ENCODE assay signal across 10 cellular contexts in genomic region chr14:68140801-68141200, GRCh38.
DNase-seq lines count a peak whose midpoint lies in the region; ATAC-seq and TF ChIP-seq lines count a peak whose summit lies in the region.
"Had no signal": no experiment of that assay in that cellular context is flagged by ENCODE, and none has a peak within 500 bp of the region (broad histone marks: within the 10 kb centered on the region; RNA-seq: fewer than 3 reads in every experiment).

No MANE protein-coding gene starts in this region.

- peaks cover 18 to 21% (median 18%) of the 10 kb centered on the region in 3 donors for H3K4me1 Mint-ChIP-seq in T-cell

- peak overlapping the region; percentile 89 for H2BK20ac ChIP-seq in IMR-90 (ENCODE audit: low read depth, low read length)

- H3K27me3 ChIP-seq in IMR-90 (ENCODE audit: control insufficient read depth, insufficient read depth, low read length): no peaks in the 10 kb centered on the region
- H3K27me3 ChIP-seq in mesenchymal stem cell (ENCODE audit: control insufficient read depth in 1 of 2, insufficient read depth in 1 of 2, low read length in 2 of 2): no peaks in the 10 kb centered on the region
- H3K27me3 ChIP-seq in subcutaneous abdominal adipose tissue (ENCODE audit: control insufficient read depth in 5 of 5, insufficient read depth in 4 of 5, low read length in 5 of 5): no peaks in the 10 kb centered on the region

- H3K9me3 ChIP-seq in IMR-90 (ENCODE audit: control insufficient read depth, insufficient read depth, low read length) (no peaks in the 10 kb centered on the region), mesenchymal stem cell (ENCODE audit: control insufficient read depth, low read length) (no peaks in the 10 kb centered on the region), subcutaneous abdominal adipose tissue (ENCODE audit: control insufficient read depth in 5 of 5, low read length in 5 of 5) (no peaks in the 10 kb centered on the region)

- BruUV-seq in IMR-90 (replicated peaks; lab: Mats Ljungman, UMichigan): no TSS peak

- dilution Hi-C loops in IMR-90 (cut with HindIII; ENCODE audit: low sequenced_read_pairs, unreplicated experiment): no loop called here

- H3K36me3 Mint-ChIP-seq in T-cell: peaks cover 1% of the 10 kb centered on the region

- H3K9me1 ChIP-seq in IMR-90 (ENCODE audit: insufficient read depth, low read length): peaks cover 10% of the 10 kb centered on the region

- H4K8ac ChIP-seq in IMR-90 (ENCODE audit: low read depth in 2 of 2, low read length in 2 of 2) (peak overlapping the region; percentile 17 to 91; a peak in 3 of 4 replicates), mesenchymal stem cell (ENCODE audit: low read length) (no peak overlapping the region)

- no peaks in the 10 kb centered on the region for H3K27me3 Mint-ChIP-seq in T-cell
- H3K27me3 Mint-ChIP-seq: stimulated activated naive CD8-positive, alpha-beta T cell treated with anti-CD3 and anti-CD28 coated beads, Interleukin-15, amount 100 ng/mL, for 72 hours had no signal

- ATAC-seq in IMR-90 (ENCODE audit: low read depth) (no peak), T-cell (replicated peaks in 1 of 4) (no peak), GM21526 (IDR thresholded peaks at IDR 0.05; ENCODE audit: low FRiP score, unreplicated experiment) (no peak), HG03521 (IDR thresholded peaks at IDR 0.05; ENCODE audit: unreplicated experiment) (no peak)
- ATAC-seq: stimulated activated naive CD8-positive, alpha-beta T cell treated with anti-CD3 and anti-CD28 coated beads, Interleukin-15, amount 100 ng/mL, for 72 hours had no signal

- H4K5ac ChIP-seq in IMR-90 (ENCODE audit: low read depth, low read length): peak overlapping the region; percentile 93; the same call in 1 of the 2 replicates

- H3K9me3 Mint-ChIP-seq in T-cell: peaks cover 0 to 2% (median 0%) of the 10 kb centered on the region in 3 donors

- no peak overlapping the region for H3K4me3 Mint-ChIP-seq in T-cell
- H3K4me3 Mint-ChIP-seq: stimulated activated naive CD8-positive, alpha-beta T cell treated with anti-CD3 and anti-CD28 coated beads, Interleukin-15, amount 100 ng/mL, for 72 hours had no signal

- no peak for TF ChIP-seq RAD21 in IMR-90 (IDR thresholded peaks at IDR 0.05; ENCODE audit: low read length)

- no peak overlapping the region; the same call in 1 of the 2 replicates for H3K4me2 ChIP-seq in IMR-90 (ENCODE audit: low read depth, low read length)
- H3K4me2 ChIP-seq in mesenchymal stem cell (ENCODE audit: low read length, poor library complexity, severe bottlenecking): no peak overlapping the region

- TF ChIP-seq CTCF in IMR-90 (conservative IDR thresholded peaks at IDR 0.05; ENCODE audit: low read depth, low read length): no peak

- in situ Hi-C loops in IMR-90 (cut with MboI; ENCODE audit: low sequenced_read_pairs): no loop called here

- no peak for TF ChIP-seq POLR2A in IMR-90 (IDR thresholded peaks at IDR 0.05; ENCODE audit: low read depth, low read length)

- H2AFZ ChIP-seq in IMR-90 (replicated peaks; ENCODE audit: low read length, poor library complexity): no peak overlapping the region
- no peak overlapping the region for H2AFZ ChIP-seq in mesenchymal stem cell (ENCODE audit: low read depth, low read length)

- peak overlapping the region; percentile 89 for H2BK120ac ChIP-seq in IMR-90 (ENCODE audit: low read depth, low read length)
- peak overlapping the region; percentile 57 for H2BK120ac ChIP-seq in mesenchymal stem cell (ENCODE audit: low read depth, low read length)

- H4K91ac ChIP-seq in IMR-90 (ENCODE audit: insufficient read depth, low read depth, low read length): peak overlapping the region; percentile 77; the same call in 1 of the 2 replicates
- no peak overlapping the region for H4K91ac ChIP-seq in mesenchymal stem cell (ENCODE audit: low read length)

- H3K4me1 ChIP-seq in IMR-90 (ENCODE audit: control insufficient read depth, insufficient read depth, low read length) (peaks cover 20% of the 10 kb centered on the region), mesenchymal stem cell (ENCODE audit: control insufficient read depth, insufficient read depth, low read depth, low read length) (peaks cover 11% of the 10 kb centered on the region), subcutaneous abdominal adipose tissue (ENCODE audit: control insufficient read depth in 5 of 5, insufficient read depth in 5 of 5, low read length in 5 of 5) (peaks cover 6 to 42% (median 30%) of the 10 kb centered on the region in 5 donors)

- CTCF ChIA-PET in IMR-90 (lab: Yijun Ruan, JAX): interaction anchor here (0.5 to 0.6 kb wide), 2 partner anchors 36 to 366 kb away, joined by 3 to 4 read pairs; no protein-coding TSS in a partner anchor
- CTCF ChIA-PET in T-cell (lab: Charles Lee): no interaction called here

- peak overlapping the region; percentile 90 for H3K14ac ChIP-seq in IMR-90 (replicated peaks; ENCODE audit: low read depth, low read length)
- no peak overlapping the region for H3K14ac ChIP-seq in mesenchymal stem cell (ENCODE audit: low read length in 2 of 2)

- peak overlapping the region; percentile 89 for H3K4ac ChIP-seq in IMR-90 (ENCODE audit: low read depth, low read length)
- no peak overlapping the region for H3K4ac ChIP-seq in mesenchymal stem cell (ENCODE audit: low read depth in 1 of 2, low read length in 2 of 2)

- intact Hi-C loops in IMR-90 (cut with micrococcal nuclease): loop anchor here (10.0 kb wide), 1 partner anchor 654 kb away; the partner anchor contains the start of gene ZFP36L1

- H3K27ac Mint-ChIP-seq in T-cell: no peak overlapping the region
- H3K27ac Mint-ChIP-seq: stimulated activated naive CD8-positive, alpha-beta T cell treated with anti-CD3 and anti-CD28 coated beads, Interleukin-15, amount 100 ng/mL, for 72 hours had no signal

- peak overlapping the region; percentile 79 for H3K23ac ChIP-seq in IMR-90 (ENCODE audit: low read depth, low read length)
- no peak overlapping the region for H3K23ac ChIP-seq in mesenchymal stem cell (ENCODE audit: low read length in 2 of 2)

- H3K36me3 ChIP-seq in IMR-90 (ENCODE audit: control insufficient read depth, insufficient read depth, low read length) (no peaks in the 10 kb centered on the region), mesenchymal stem cell (ENCODE audit: control insufficient read depth in 1 of 2, insufficient read depth in 2 of 2, low read depth in 1 of 2, low read length in 2 of 2) (no peaks in the 10 kb centered on the region), subcutaneous abdominal adipose tissue (ENCODE audit: control insufficient read depth in 5 of 5, insufficient read depth in 5 of 5, low read length in 5 of 5) (no peaks in the 10 kb centered on the region)

- peak overlapping the region; percentile 55; the same call in 1 of the 2 replicates for H3K27ac ChIP-seq in IMR-90 (ENCODE audit: insufficient read depth, low read length)
- H3K27ac ChIP-seq in caudate nucleus (ENCODE audit: low read depth, low read length): peak overlapping the region; percentile 84
- H3K27ac ChIP-seq in mesenchymal stem cell (ENCODE audit: low read length, poor library complexity, severe bottlenecking): peak overlapping the region; percentile 97
- H3K27ac ChIP-seq in subcutaneous abdominal adipose tissue (ENCODE audit: low read depth, low read length): peak overlapping the region; percentile 63

- H3K18ac ChIP-seq in IMR-90 (ENCODE audit: low read depth, low read length) (peak overlapping the region; percentile 92), mesenchymal stem cell (ENCODE audit: low read depth in 1 of 2, low read length in 2 of 2) (peak overlapping the region in 1 of 2 experiments; percentile 66)

- no peak overlapping the region for H2BK12ac ChIP-seq in mesenchymal stem cell (ENCODE audit: low read length in 2 of 2)

- no peak overlapping the region for H2AK9ac ChIP-seq in IMR-90 (replicated peaks; ENCODE audit: low read depth, low read length, poor library complexity)

- WGBS in IMR-90 (ENCODE audit: extremely low coverage in 2 of 2, insufficient read length in 1 of 2), 2 experiments: no CpG with 5 or more reads among the region's 3 CpGs
- WGBS in mesenchymal stem cell: 86% methylated on average over 2 of the region's 3 CpGs

- POLR2A ChIA-PET in IMR-90 (lab: Charles Lee; ENCODE audit: unreplicated experiment): no interaction called here
- POLR2A ChIA-PET in T-cell (lab: Charles Lee): no interaction called here

- no peak overlapping the region for H3K4me3 ChIP-seq in IMR-90 (ENCODE audit: insufficient read depth, low read depth, low read length)
- H3K4me3 ChIP-seq in mesenchymal stem cell (ENCODE audit: insufficient read depth in 1 of 2, low read depth in 1 of 2, low read length in 2 of 2): peak overlapping the region in 1 of 2 experiments; percentile 1
- H3K4me3 ChIP-seq in subcutaneous abdominal adipose tissue (ENCODE audit: low read depth in 1 of 5, low read length in 5 of 5): no peak overlapping the region

- H3K9ac ChIP-seq in IMR-90 (ENCODE audit: low read depth, low read length) (no peak overlapping the region), mesenchymal stem cell (ENCODE audit: low read length) (peak overlapping the region; percentile 94), subcutaneous abdominal adipose tissue (ENCODE audit: low read length in 5 of 5) (no peak overlapping the region)

- H4K20me1 ChIP-seq in IMR-90 (ENCODE audit: insufficient read depth, low read length): no peaks in the 10 kb centered on the region

- H2BK15ac ChIP-seq in IMR-90 (ENCODE audit: low read depth, low read length) (peak overlapping the region; percentile 37; the same call in 1 of the 3 replicates), mesenchymal stem cell (ENCODE audit: low read depth, poor library complexity, severe bottlenecking) (no peak overlapping the region)

- no peaks in the 10 kb centered on the region for H3K79me1 ChIP-seq in IMR-90 (ENCODE audit: low read depth in 1 of 2, low read length in 2 of 2)
- H3K79me1 ChIP-seq in mesenchymal stem cell (replicated peaks; ENCODE audit: low read length, poor library complexity, severe bottlenecking): peaks cover 5% of the 10 kb centered on the region

- peak overlapping the region; percentile 68 for H3K56ac ChIP-seq in IMR-90 (ENCODE audit: extremely low read depth, insufficient read depth, low read length)

- H2BK5ac ChIP-seq in IMR-90 (ENCODE audit: low read depth, low read length, poor library complexity, severe bottlenecking): peak overlapping the region; percentile 98
- H2BK5ac ChIP-seq in mesenchymal stem cell (ENCODE audit: low read depth, low read length, poor library complexity, severe bottlenecking): no peak overlapping the region

- DNase-seq in IMR-90 (no peak), caudate nucleus (lab: John Stamatoyannopoulos, UW) (no peak), mesenchymal stem cell (no peak), T-cell (no peak), AG08396 (ENCODE audit: low spot score) (no peak)
- DNase-seq: NCI-H1417 treated with DMSO at 0.1 percent for 48 hours; stimulated activated naive CD8-positive, alpha-beta T cell treated with anti-CD3 and anti-CD28 coated beads, Interleukin-15, amount 100 ng/mL, for 72 hours had no signal

- H2AK5ac ChIP-seq in IMR-90 (ENCODE audit: low read depth, low read length) (peak overlapping the region; percentile 76), mesenchymal stem cell (ENCODE audit: low read length, severe bottlenecking) (no peak overlapping the region)

TF ChIP-seq in IMR-90, 13 proteins besides CTCF, POLR2A, EP300 and RAD21 (continues in another document):
- no peak for TF ChIP-seq RCOR1 (IDR thresholded peaks at IDR 0.05; ENCODE audit: insufficient replicate concordance, low read length)
- no peak for TF ChIP-seq MAFK (IDR thresholded peaks at IDR 0.05; ENCODE audit: low read depth, low read length)
- TF ChIP-seq FOS (IDR thresholded peaks at IDR 0.05; ENCODE audit: low read depth, low read length): no peak
